8 cellular contexts compared by ENCODE assay signal in genomic region chr17:76700627-76701470, GRCh38. TPM values are rescaled to one million over a fixed set of nuclear protein-coding genes. Genes with fewer than 3 reads are reported as not detected.
DNase-seq lines count a peak whose midpoint lies in the region; ATAC-seq, FAIRE-seq and TF ChIP-seq lines count a peak whose summit lies in the region.

No MANE protein-coding gene starts in this region.

- peak overlapping the region; percentile 76 to 92 for H3K27ac ChIP-seq in coronary artery

- H3K4me1 Mint-ChIP-seq in mesothelial cell of epicardium: peaks cover 39% of the 10 kb centered on the region

- CTCF ChIA-PET in AG04449 (lab: Yijun Ruan, JAX): interaction anchor here (0.9 to 3.8 kb wide), 7 partner anchors 8 to 237 kb away, joined by 3 to 30 read pairs (median 4); no protein-coding TSS in a partner anchor

- POLR2A ChIA-PET in AG04449 (lab: Yijun Ruan, JAX): interaction anchor here (1.9 kb wide), 1 partner anchor 9 kb away, joined by 8 read pairs; no protein-coding TSS in a partner anchor

- no peaks in the 10 kb centered on the region for H3K36me3 Mint-ChIP-seq in mesothelial cell of epicardium

- H3K27ac Mint-ChIP-seq in mesothelial cell of epicardium: peak overlapping the region; percentile 80

- no peak for TF ChIP-seq CTCF in AG04449 (IDR thresholded peaks at IDR 0.05; ENCODE audit: insufficient read depth, low read length, missing control alignments)
- no peak for TF ChIP-seq CTCF in coronary artery (IDR thresholded peaks at IDR 0.05)
- TF ChIP-seq CTCF in mesothelial cell of epicardium (IDR thresholded peaks at IDR 0.05; ENCODE audit: unreplicated experiment): no peak

- no peaks in the 10 kb centered on the region for H3K27me3 Mint-ChIP-seq in mesothelial cell of epicardium (ENCODE audit: low read depth)

- no peak for ATAC-seq in HG03095 (IDR thresholded peaks at IDR 0.05; ENCODE audit: unreplicated experiment)

- FAIRE-seq in urothelium cell line (lab: Jason Lieb, UNC): peak; percentile 96

- peak overlapping the region; percentile 50 for H3K4me3 Mint-ChIP-seq in mesothelial cell of epicardium

- DNase-seq in AG04449 (ENCODE audit: low read depth, low spot score) (peak; percentile 56), MV-4-11 (lab: John Stamatoyannopoulos, UW) (peak; percentile 42), coronary artery (ENCODE audit: low spot score) (no peak), mesothelial cell of epicardium (ENCODE audit: low spot score in 2 of 2, unreplicated experiment in 2 of 2) (no peak), urothelium cell line (ENCODE audit: low spot score) (peak; percentile 88), NCI-H345 (lab: John Stamatoyannopoulos, UW) (no peak)
- no peak for DNase-seq in activated CD4-positive, CD25-positive, alpha-beta regulatory T cell (lab: John Stamatoyannopoulos, UW)

- H3K9me3 Mint-ChIP-seq in mesothelial cell of epicardium: no peaks in the 10 kb centered on the region

- H3K4me3 ChIP-seq in AG04449 (ENCODE audit: low read depth, low read length) (peak overlapping the region; percentile 46), coronary artery (peak overlapping the region; percentile 62)

RNA-seq across cellular contexts. Expression of gene MXRA7, which starts 9.9 kb away (rescaled TPM):
- 53.6 to 57.9 TPM (median 56.5 TPM) in 3 replicates for total RNA-seq in mesothelial cell of epicardium

RNA-seq across cellular contexts. Expression of gene JMJD6, which starts 25.6 kb away (rescaled TPM):
- total RNA-seq in mesothelial cell of epicardium: 15.2 to 17.4 TPM (median 15.7 TPM) in 3 replicates

RNA-seq across cellular contexts. Expression of gene METTL23, which starts 25.8 kb away (rescaled TPM):
- 22.0 to 25.6 TPM (median 22.1 TPM) in 3 replicates for total RNA-seq in mesothelial cell of epicardium

RNA-seq across cellular contexts. Expression of gene SRSF2, which starts 36.3 kb away (rescaled TPM):
- 229 to 239 TPM (median 231 TPM) in 3 replicates for total RNA-seq in mesothelial cell of epicardium

RNA-seq across cellular contexts. Expression of gene MFSD11, which starts 37.1 kb away (rescaled TPM):
- 34.4 to 39.7 TPM (median 34.7 TPM) in 3 replicates for total RNA-seq in mesothelial cell of epicardium

Comparison
In these comparisons a context has a peak if more than half of its experiments do, and no peak if none do; other contexts are left out.
1. DNase-seq: peak in AG04449 (single experiment), MV-4-11 (single experiment) and urothelium cell line (single experiment); none in coronary artery (single experiment), mesothelial cell of epicardium (0 of 2), activated CD4-positive, CD25-positive, alpha-beta regulatory T cell (0 of 4) and NCI-H345 (single experiment).